In genomic region chr17:75868730-75869281, GRCh38 we compare ENCODE assay signal across 7 cellular contexts. TPM values are rescaled to one million over a fixed set of nuclear protein-coding genes. Genes with fewer than 3 reads are reported as not detected.
DNase-seq lines count a peak whose midpoint lies in the region; ATAC-seq and TF ChIP-seq lines count a peak whose summit lies in the region.
"Not testable (repeated sequence)": the region's sequence is repeated elsewhere in the genome, so short reads cannot be mapped to it uniquely, and the experiment has no call there.

No MANE protein-coding gene starts in this region.

- not testable (repeated sequence) for H3K79me2 ChIP-seq in GM23338 (replicated peaks; ENCODE audit: insufficient read depth)

- peak overlapping the region; percentile 95; the same call in 1 of the 2 replicates for H2AFZ ChIP-seq in GM23338

- intact Hi-C loops in dorsolateral prefrontal cortex (cut with DNase I); heart right ventricle (cut with DNase I); sigmoid colon (cut with DNase I): not testable (repeated sequence)

- H3K27ac Mint-ChIP-seq in GM23338 = peak overlapping the region; percentile 69

- H3K27ac ChIP-seq in GM23338 (ENCODE audit: low read depth) = not testable (repeated sequence)
- peak overlapping the region; percentile 60 to 99 (median 97) for H3K27ac ChIP-seq in dorsolateral prefrontal cortex
- peak overlapping the region in 9 of 10 donors; percentile 28 to 92 (median 84) for H3K27ac ChIP-seq in heart right ventricle
- peak overlapping the region; percentile 78 to 79 for H3K27ac ChIP-seq in mucosa of rectum (ENCODE audit: low read depth in 2 of 2, low read length in 2 of 2)
- peak overlapping the region; percentile 95 to 98 (median 97) for H3K27ac ChIP-seq in sigmoid colon
- H3K27ac ChIP-seq in suprapubic skin = peak overlapping the region; percentile 84

- H3K9ac ChIP-seq in adipocyte (ENCODE audit: low read length) = peak overlapping the region; percentile 83
- H3K9ac ChIP-seq in mucosa of rectum (ENCODE audit: low read depth in 1 of 2, low read length in 2 of 2) = not testable (repeated sequence)

- H3K4me3 Mint-ChIP-seq in GM23338 = not testable (repeated sequence)

- not testable (repeated sequence) for H3K4me2 ChIP-seq in GM23338

- peaks cover 12% of the 10 kb centered on the region for H3K27me3 Mint-ChIP-seq in GM23338 (ENCODE audit: insufficient read depth, low read depth, poor library complexity)

- not testable (repeated sequence) for TF ChIP-seq EP300 in sigmoid colon (IDR thresholded peaks at IDR 0.05); suprapubic skin (IDR thresholded peaks at IDR 0.05)

- not testable (repeated sequence) for H3F3A ChIP-seq in GM23338 (replicated peaks; ENCODE audit: low read depth)

- H3K9me3 Mint-ChIP-seq in GM23338 = not testable (repeated sequence)

- not testable (repeated sequence) for H3K9me2 ChIP-seq in GM23338 (ENCODE audit: insufficient read depth)

- not testable (repeated sequence) for H3K9me3 ChIP-seq in adipocyte (ENCODE audit: control insufficient read depth, low read length); heart right ventricle; mucosa of rectum (ENCODE audit: control insufficient read depth in 2 of 2, low read length in 2 of 2); sigmoid colon; suprapubic skin

- not testable (repeated sequence) for H4K20me1 ChIP-seq in GM23338 (replicated peaks; ENCODE audit: insufficient read depth)

- not testable (repeated sequence) for TF ChIP-seq POLR2A in sigmoid colon (IDR thresholded peaks at IDR 0.05); suprapubic skin (IDR thresholded peaks at IDR 0.05)

- 87 to 89% methylated on average over 12 of the region's 12 CpGs for WGBS in heart right ventricle, 2 donors
- 72 to 87% methylated on average over 12 of the region's 12 CpGs for WGBS in sigmoid colon, 2 donors
- WGBS in suprapubic skin = 73% methylated on average over 12 of the region's 12 CpGs

- not testable (repeated sequence) for DNase-seq in GM23338 (ENCODE audit: low spot score); adipocyte (ENCODE audit: low read depth); dorsolateral prefrontal cortex; heart right ventricle; sigmoid colon; suprapubic skin (ENCODE audit: low spot score in 2 of 2)

- H3K27me3 ChIP-seq in GM23338 (ENCODE audit: insufficient read depth); adipocyte (replicated peaks; ENCODE audit: control insufficient read depth, insufficient read depth, low read length); dorsolateral prefrontal cortex; heart right ventricle; mucosa of rectum (ENCODE audit: control insufficient read depth in 2 of 2, insufficient read depth in 2 of 2, low read length in 2 of 2); sigmoid colon; suprapubic skin: not testable (repeated sequence)

- not testable (repeated sequence) for H3K36me3 ChIP-seq in GM23338 (ENCODE audit: insufficient read depth); adipocyte (ENCODE audit: control insufficient read depth, insufficient read depth, low read length, severe bottlenecking); heart right ventricle; mucosa of rectum (ENCODE audit: control insufficient read depth in 2 of 2, insufficient read depth in 2 of 2, low read length in 2 of 2); sigmoid colon; suprapubic skin

- not testable (repeated sequence) for TF ChIP-seq CTCF in GM23338 (conservative IDR thresholded peaks at IDR 0.05; ENCODE audit: low read depth in 2 of 2); dorsolateral prefrontal cortex (IDR thresholded peaks at IDR 0.05 in 54 of 56, conservative IDR thresholded peaks at IDR 0.05 in 2 of 56; ENCODE audit: low read depth in 1 of 56, partially characterized antibody in 56 of 56); heart right ventricle (IDR thresholded peaks at IDR 0.05); sigmoid colon (IDR thresholded peaks at IDR 0.05); suprapubic skin (IDR thresholded peaks at IDR 0.05)

- ATAC-seq in GM23338, heart right ventricle: not testable (repeated sequence)

- H3K36me3 Mint-ChIP-seq in GM23338 (ENCODE audit: low read depth) = not testable (repeated sequence)

- H3K4me1 ChIP-seq in GM23338 (ENCODE audit: insufficient read depth) = not testable (repeated sequence)
- H3K4me1 ChIP-seq in adipocyte (ENCODE audit: control insufficient read depth, insufficient read depth, low read length) (peaks cover 43% of the 10 kb centered on the region), heart right ventricle (peaks cover 25 to 75% (median 51%) of the 10 kb centered on the region in 9 donors), mucosa of rectum (ENCODE audit: control insufficient read depth in 2 of 2, insufficient read depth in 2 of 2, low read length in 2 of 2) (peaks cover 25 to 41% of the 10 kb centered on the region in 2 donors), sigmoid colon (peaks cover 5 to 69% (median 61%) of the 10 kb centered on the region in 4 donors), suprapubic skin (peaks cover 67% of the 10 kb centered on the region)

- peaks cover 20% of the 10 kb centered on the region for H3K4me1 Mint-ChIP-seq in GM23338

- not testable (repeated sequence) for H3K4me3 ChIP-seq in GM23338; adipocyte (ENCODE audit: low read length); heart right ventricle; mucosa of rectum (ENCODE audit: low read length in 2 of 2); sigmoid colon
- H3K4me3 ChIP-seq in dorsolateral prefrontal cortex = peak overlapping the region in 22 of 59 donors; percentile 22 to 68 (median 56)
- H3K4me3 ChIP-seq in suprapubic skin = peak overlapping the region; percentile 18

RNA-seq across cellular contexts. Expression of gene TRIM47, which starts 9.6 kb away (rescaled TPM):
- total RNA-seq in GM23338 (2014; rRNA removed; shearing (Covaris generic)) = 9.9 and 12.5 TPM in 2 replicates
- 7.2 TPM in 2 replicates for polyA plus RNA-seq in GM23338 (2016; fragmentation: Nextera tagmentation; extraction: Ambion mirVana)
- 100 to 1,000 TPM in 3 of 120 experiments, 10 to 100 TPM in 117; 19.7 to 109 (median 43.9) TPM for total RNA-seq in dorsolateral prefrontal cortex
- total RNA-seq in heart right ventricle = 10 to 100 TPM in 9 of 10 donors, 1 to 10 TPM in 1; 9.3 to 53.1 (median 21.5) TPM
- polyA plus RNA-seq in heart right ventricle = 10 to 100 TPM; 22.4 to 48.7 TPM
- 10 to 100 TPM; 27.8 to 40.9 (median 37.2) TPM for total RNA-seq in sigmoid colon
- polyA plus RNA-seq in sigmoid colon = 10 to 100 TPM; 28.7 to 41.0 (median 39.0) TPM
- 10 to 100 TPM; 22.8 to 43.1 (median 27.7) TPM for total RNA-seq in suprapubic skin

RNA-seq across cellular contexts. Expression of gene WBP2, which starts 13.7 kb away (rescaled TPM):
- 34.9 and 36.2 TPM in 2 replicates for total RNA-seq in GM23338 (2014; rRNA removed; shearing (Covaris generic))
- polyA plus RNA-seq in GM23338 (2016; fragmentation: Nextera tagmentation; extraction: Ambion mirVana) = 59.5 and 63.5 TPM in 2 replicates
- total RNA-seq in dorsolateral prefrontal cortex = 100 to 1,000 TPM; 311 to 523 (median 421) TPM
- total RNA-seq in heart right ventricle = 100 to 1,000 TPM; 130 to 210 (median 173) TPM
- polyA plus RNA-seq in heart right ventricle = 100 to 1,000 TPM; 155 to 205 TPM
- total RNA-seq in sigmoid colon = 10 to 100 TPM; 44.2 to 73.1 (median 56.9) TPM
- 100 to 1,000 TPM in 1 of 3 donors, 10 to 100 TPM in 2; 87.1 to 110 (median 91.3) TPM for polyA plus RNA-seq in sigmoid colon
- 10 to 100 TPM; 64.9 to 99.4 (median 76.9) TPM for total RNA-seq in suprapubic skin

RNA-seq across cellular contexts. Expression of gene UNC13D, which starts 24.6 kb away (rescaled TPM):
- total RNA-seq in GM23338 (2014; rRNA removed; shearing (Covaris generic)) = 3.8 and 5.9 TPM in 2 replicates
- 10.5 and 10.8 TPM in 2 replicates for polyA plus RNA-seq in GM23338 (2016; fragmentation: Nextera tagmentation; extraction: Ambion mirVana)
- total RNA-seq in dorsolateral prefrontal cortex = 10 to 100 TPM in 85 of 120 experiments, 1 to 10 TPM in 35; 3.9 to 40.2 (median 13.0) TPM
- 10 to 100 TPM in 3 of 10 donors, 1 to 10 TPM in 7; 5.5 to 20.7 (median 8.5) TPM for total RNA-seq in heart right ventricle
- polyA plus RNA-seq in heart right ventricle = 10 to 100 TPM in 1 of 2 donors, 1 to 10 TPM in 1; 3.0 to 12.6 TPM
- total RNA-seq in sigmoid colon = 10 to 100 TPM in 2 of 4 donors, 1 to 10 TPM in 2; 4.3 to 11.4 (median 9.6) TPM
- 10 to 100 TPM in 2 of 3 donors, 1 to 10 TPM in 1; 6.0 to 61.9 (median 17.1) TPM for polyA plus RNA-seq in sigmoid colon
- 10 to 100 TPM in 1 of 4 donors, 1 to 10 TPM in 3; 5.2 to 21.0 (median 7.2) TPM for total RNA-seq in suprapubic skin

RNA-seq across cellular contexts. Expression of gene TRIM65, which starts 27.9 kb away (rescaled TPM):
- total RNA-seq in GM23338 (2014; rRNA removed; shearing (Covaris generic)) = 53.8 and 54.0 TPM in 2 replicates
- polyA plus RNA-seq in GM23338 (2016; fragmentation: Nextera tagmentation; extraction: Ambion mirVana) (13.8 and 15.0 TPM in 2 replicates), heart right ventricle (10 to 100 TPM in 1 of 2 donors, 1 to 10 TPM in 1; 5.6 to 16.7 TPM), sigmoid colon (10 to 100 TPM in 2 of 3 donors, 1 to 10 TPM in 1; 7.2 to 19.1 (median 10.2) TPM)
- total RNA-seq in dorsolateral prefrontal cortex (10 to 100 TPM; 11.9 to 37.4 (median 20.2) TPM), heart right ventricle (10 to 100 TPM in 1 of 10 donors, 1 to 10 TPM in 9; 5.1 to 12.7 (median 8.9) TPM), sigmoid colon (10 to 100 TPM; 22.4 to 27.5 (median 25.1) TPM), suprapubic skin (10 to 100 TPM; 22.5 to 44.6 (median 32.1) TPM)

RNA-seq across cellular contexts. Expression of gene MRPL38, which starts 35.9 kb away (rescaled TPM):
- 47.2 and 63.6 TPM in 2 replicates for total RNA-seq in GM23338 (2014; rRNA removed; shearing (Covaris generic))
- polyA plus RNA-seq in GM23338 (2016; fragmentation: Nextera tagmentation; extraction: Ambion mirVana) (86.7 and 90.0 TPM in 2 replicates), heart right ventricle (100 to 1,000 TPM in 1 of 2 donors, 10 to 100 TPM in 1; 86.0 to 160 TPM), sigmoid colon (10 to 100 TPM; 55.9 to 71.5 (median 57.1) TPM)
- total RNA-seq in dorsolateral prefrontal cortex (100 to 1,000 TPM in 56 of 120 experiments, 10 to 100 TPM in 64; 65.1 to 138 (median 98.8) TPM), heart right ventricle (100 to 1,000 TPM in 4 of 10 donors, 10 to 100 TPM in 6; 89.6 to 144 (median 96.5) TPM), sigmoid colon (10 to 100 TPM; 32.8 to 50.6 (median 41.8) TPM), suprapubic skin (100 to 1,000 TPM in 1 of 4 donors, 10 to 100 TPM in 3; 41.7 to 113 (median 50.2) TPM)
